In genomic region chr10:7391748-7392147, GRCh38 we compare ENCODE assay signal across 9 cellular contexts.
"Had no signal": no experiment of that assay in that cellular context is flagged by ENCODE, and none has a peak within 500 bp of the region (broad histone marks: within the 10 kb centered on the region; RNA-seq: fewer than 3 reads in every experiment).

No MANE protein-coding gene starts in this region.

- H3K4me3 ChIP-seq: GM23338, K562 had no signal

- DNase-seq: H9, HCEC 1CT, HFFc6, IMR-90, KG1 had no signal

- H3K4me3 Mint-ChIP-seq: GM23338, H9, HFFc6 had no signal

- ATAC-seq: GM23338, HepG2, K562 had no signal

- H3K27ac Mint-ChIP-seq: GM23338, H9, HFFc6 had no signal

- H3K9me3 Mint-ChIP-seq: GM23338, H9 had no signal

- H3K27ac ChIP-seq: HL-60 had no signal
